ENCODE assay signal across 15 cellular contexts in genomic region chr2:174028935-174029334, GRCh38.
"Had no signal": no experiment of that assay in that cellular context is flagged by ENCODE, and none has a peak within 500 bp of the region (broad histone marks: within the 10 kb centered on the region; RNA-seq: fewer than 3 reads in every experiment).

No MANE protein-coding gene starts in this region.

- DNase-seq: effector memory CD4-positive, alpha-beta T cell; islet precursor cell; left ventricle myocardium superior; naive thymus-derived CD4-positive, alpha-beta T cell; psoas muscle; retina; stimulated activated CD4-positive, alpha-beta T cell treated with anti-CD3 and anti-CD28 coated beads, Interleukin-2, amount 100 ng/mL, for 24 hours; stimulated activated naive CD4-positive, alpha-beta T cell; stomach; substantia nigra had no signal

- H3K4me3 ChIP-seq: psoas muscle, stomach, thoracic aorta, vagina had no signal

- H3K27ac ChIP-seq: psoas muscle, thoracic aorta, vagina had no signal

- H3K9me3 ChIP-seq: neutrophil, psoas muscle, stomach, thoracic aorta, vagina had no signal

- H3K27me3 ChIP-seq: neutrophil, stomach, vagina had no signal

- H3K36me3 ChIP-seq: neutrophil, stomach, thoracic aorta, vagina had no signal

- ATAC-seq: esophagus mucosa; left ventricle myocardium superior; naive thymus-derived CD4-positive, alpha-beta T cell; psoas muscle; sciatic nerve had no signal
